Comparison of ENCODE assay signal across 18 cellular contexts in the genomic region with DNA sequence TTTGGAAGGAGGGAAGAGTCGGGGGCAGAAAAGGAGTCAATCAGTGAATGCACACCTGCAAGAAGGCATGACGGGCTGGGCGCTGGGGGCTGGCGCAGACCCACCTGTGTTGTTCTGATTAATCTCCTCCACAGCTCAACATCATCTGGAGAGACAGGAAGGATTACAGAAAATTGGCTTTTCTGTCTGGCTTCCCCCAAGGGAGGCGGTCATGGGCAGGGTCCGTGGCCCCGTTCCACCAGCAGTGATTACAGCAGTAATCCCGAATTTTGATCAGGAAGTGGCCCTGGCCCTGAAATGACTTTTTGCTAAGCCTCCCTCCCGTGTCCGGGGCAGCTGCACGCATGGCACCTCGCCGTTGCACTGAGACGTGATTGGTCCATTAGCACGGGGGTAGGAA. TPM values are rescaled to one million over a fixed set of nuclear protein-coding genes. Genes with fewer than 3 reads are reported as not detected.
A peak's percentile ranks its signal among the peaks of the same experiment; 100 is the strongest.
DNase-seq lines count a peak whose midpoint lies in the region; ATAC-seq, FAIRE-seq and TF ChIP-seq lines count a peak whose summit lies in the region.
"Had no signal": no experiment of that assay in that cellular context is flagged by ENCODE, and none has a peak within 500 bp of the region (broad histone marks: within the 10 kb centered on the region; RNA-seq: fewer than 3 reads in every experiment).

No MANE protein-coding gene starts in this region.

- TF ChIP-seq CTCF in D721Med (IDR thresholded peaks at IDR 0.05; ENCODE audit: insufficient read depth, missing control alignments) (no peak), glutamatergic neuron (IDR thresholded peaks at IDR 0.05; ENCODE audit: partially characterized antibody, unreplicated experiment) (no peak), osteoblast (IDR thresholded peaks at IDR 0.05; ENCODE audit: extremely low read depth, low read depth, low read length) (no peak)

- no peak overlapping the region for H3K4me3 Mint-ChIP-seq in glutamatergic neuron (ENCODE audit: unreplicated experiment)
- H3K4me3 Mint-ChIP-seq: CD4-positive, alpha-beta T cell; HFFc6 had no signal

- peaks cover 3% of the 10 kb centered on the region for H3K4me1 ChIP-seq in osteoblast (ENCODE audit: insufficient read depth, low read length)

- peaks cover 3% of the 10 kb centered on the region for H3K27me3 Mint-ChIP-seq in glutamatergic neuron (ENCODE audit: unreplicated experiment)
- H3K27me3 Mint-ChIP-seq: CD4-positive, alpha-beta T cell had no signal

- H3K27ac ChIP-seq in osteoblast (ENCODE audit: low read depth, low read length), result no peak overlapping the region
- H3K27ac ChIP-seq: 22Rv1 had no signal

- FAIRE-seq in D721Med (lab: Jason Lieb, UNC), result no peak

- H4K20me1 ChIP-seq in osteoblast (ENCODE audit: insufficient read depth, low read length), result no peaks in the 10 kb centered on the region

- no peaks in the 10 kb centered on the region for H3K36me3 Mint-ChIP-seq in glutamatergic neuron (ENCODE audit: unreplicated experiment)

- no peaks in the 10 kb centered on the region for H3K36me3 ChIP-seq in osteoblast (ENCODE audit: insufficient read depth, low read length)

- DNase-seq in activated naive CD4-positive, alpha-beta T cell treated with anti-CD3 and anti-CD28 coated beads, Interleukin-2, amount 50 U/mL, for 16 hours, result peak; percentile 1
- no peak for DNase-seq in activated naive CD4-positive, alpha-beta T cell (lab: John Stamatoyannopoulos, UW)
- DNase-seq in D721Med (ENCODE audit: insufficient read length, low spot score) (peak; percentile 82), glutamatergic neuron (peak; percentile 28), osteoblast (ENCODE audit: insufficient read length, low spot score, missing footprints) (peak; percentile 81), NCI-H146 (lab: John Stamatoyannopoulos, UW) (no peak), NCI-H524 treated with DMSO at 0.1 percent for 48 hours (lab: John Stamatoyannopoulos, UW) (no peak)
- DNase-seq: AML-193; Calu3; CD4-positive, alpha-beta T cell; DMS153; GF-D8; HCEC 1CT; HFFc6; IMR-90 had no signal

- H3K79me2 ChIP-seq in osteoblast (ENCODE audit: insufficient read depth, low read length), result no peaks in the 10 kb centered on the region

- no peak for ATAC-seq in GM19324 (IDR thresholded peaks at IDR 0.05; ENCODE audit: low FRiP score, unreplicated experiment)

- no peak overlapping the region for H2AFZ ChIP-seq in osteoblast (ENCODE audit: low read length)

- no peak overlapping the region for H3K4me3 ChIP-seq in osteoblast (ENCODE audit: insufficient read depth, low read length)

- H3K4me1 Mint-ChIP-seq in glutamatergic neuron (ENCODE audit: low read depth, unreplicated experiment), result peaks cover 2% of the 10 kb centered on the region

- no peak overlapping the region for H3K27ac Mint-ChIP-seq in glutamatergic neuron (ENCODE audit: unreplicated experiment)
- H3K27ac Mint-ChIP-seq: CD4-positive, alpha-beta T cell; HFFc6 had no signal

- no peak overlapping the region for H3K4me2 ChIP-seq in osteoblast (ENCODE audit: insufficient read depth, low read length)

- H3K9me3 Mint-ChIP-seq in glutamatergic neuron (ENCODE audit: unreplicated experiment), result peaks cover 3% of the 10 kb centered on the region
- H3K9me3 Mint-ChIP-seq: CD4-positive, alpha-beta T cell had no signal

- peaks cover 6% of the 10 kb centered on the region for H3K27me3 ChIP-seq in osteoblast (ENCODE audit: insufficient read depth, low read length)

- no peaks in the 10 kb centered on the region for H3K9me3 ChIP-seq in osteoblast (ENCODE audit: low read depth, low read length)

RNA-seq across cellular contexts. Expression of a gene that starts 24.4 kb away (rescaled TPM):
- total RNA-seq in glutamatergic neuron (ENCODE audit: unreplicated experiment) (13.7 TPM), osteoblast (0.36 and 1.2 TPM in 2 replicates)
- total RNA-seq: CD4-positive, alpha-beta T cell; HFFc6; HT-29 had no signal

Comparison
In these comparisons a context has a peak if more than half of its experiments do, and no peak if none do; other contexts are left out.
1. DNase-seq: peak in activated naive CD4-positive, alpha-beta T cell treated with anti-CD3 and anti-CD28 coated beads, Interleukin-2, amount 50 U/mL, for 16 hours (single experiment), D721Med (single experiment), glutamatergic neuron (single experiment) and osteoblast (single experiment); none in activated naive CD4-positive, alpha-beta T cell (0 of 4), NCI-H146 (single experiment) and NCI-H524 treated with DMSO at 0.1 percent for 48 hours (single experiment).